In genomic region chr5:54701179-54701578, GRCh38 we compare ENCODE assay signal across 10 cellular contexts.
DNase-seq lines count a peak whose midpoint lies in the region; ATAC-seq, FAIRE-seq and TF ChIP-seq lines count a peak whose summit lies in the region.
"Had no signal": no experiment of that assay in that cellular context is flagged by ENCODE, and none has a peak within 500 bp of the region (broad histone marks: within the 10 kb centered on the region; RNA-seq: fewer than 3 reads in every experiment).

No MANE protein-coding gene starts in this region.

- H3K4me3 ChIP-seq in HFF-Myc (replicated peaks; ENCODE audit: low read depth, low read length) (no peak overlapping the region), foreskin fibroblast (ENCODE audit: low read depth in 1 of 2, low read length in 2 of 2) (no peak overlapping the region)

- DNase-seq in HFF-Myc (ENCODE audit: extremely low read depth, low read depth) (peak; percentile 79), SW 1271 (lab: John Stamatoyannopoulos, UW) (peak; percentile 54 to 67), foreskin fibroblast (peak; percentile 91 to 96), stromal cell of bone marrow (ENCODE audit: low read depth) (peak; percentile 56), frontal cortex (ENCODE audit: low spot score in 2 of 2) (no peak), OCI-M1 (lab: John Stamatoyannopoulos, UW) (no peak)
- DNase-seq in stimulated activated naive CD8-positive, alpha-beta T cell treated with anti-CD3 and anti-CD28 coated beads, Interleukin-15, Interleukin-2, amounts not matched to agents 100 U/mL and 50 U/mL, for 24 hours = no peak
- DNase-seq: activated CD4-positive, alpha-beta T cell treated with anti-CD3 and anti-CD28 coated beads, Interleukin-2, amount 50 U/mL, for 1 hour; naive B cell; NCI-H1930 had no signal

- no peak for ATAC-seq in stimulated activated naive CD8-positive, alpha-beta T cell treated with anti-CD3 and anti-CD28 coated beads, Interleukin-15, Interleukin-2, amounts not matched to agents 100 U/mL and 50 U/mL, for 24 hours

- TF ChIP-seq CTCF in HFF-Myc (IDR thresholded peaks at IDR 0.05; ENCODE audit: low read depth, low read length, missing control alignments) (no peak), foreskin fibroblast (IDR thresholded peaks at IDR 0.05; ENCODE audit: low read depth, low read length) (no peak)

- FAIRE-seq in frontal cortex (lab: Jason Lieb, UNC) = no peak

Comparison
In these comparisons a context has a peak if more than half of its experiments do, and no peak if none do; other contexts are left out.
1. DNase-seq: peak in HFF-Myc (single experiment), SW 1271 (2 of 2), foreskin fibroblast (2 of 2) and stromal cell of bone marrow (single experiment); none in frontal cortex (0 of 2), OCI-M1 (single experiment) and stimulated activated naive CD8-positive, alpha-beta T cell treated with anti-CD3 and anti-CD28 coated beads, Interleukin-15, Interleukin-2, amounts not matched to agents 100 U/mL and 50 U/mL, for 24 hours (single experiment).